Comparison of ENCODE assay signal across 9 cellular contexts in the genomic region with DNA sequence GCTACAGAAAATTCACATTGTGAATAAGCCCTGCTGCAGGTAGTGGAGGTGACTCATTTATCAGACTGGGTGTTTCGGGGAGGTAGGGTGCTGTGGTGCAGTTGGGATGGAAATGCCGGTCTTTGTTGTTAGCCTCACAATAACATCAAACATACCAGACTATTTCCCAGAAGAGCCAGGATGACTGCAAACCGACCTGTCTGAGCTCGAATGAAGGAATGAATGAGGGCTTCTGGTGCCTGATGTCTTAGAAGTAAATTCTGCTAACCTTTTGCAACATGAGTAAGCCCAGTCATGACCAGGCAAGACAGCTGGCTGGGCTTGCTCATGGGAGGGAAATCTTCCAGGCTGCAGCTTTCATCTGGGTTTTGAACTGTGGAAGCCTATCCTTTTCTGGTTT. TPM values are rescaled to one million over a fixed set of nuclear protein-coding genes. Genes with fewer than 3 reads are reported as not detected.
DNase-seq lines count a peak whose midpoint lies in the region; ATAC-seq and TF ChIP-seq lines count a peak whose summit lies in the region.
"Had no signal": no experiment of that assay in that cellular context is flagged by ENCODE, and none has a peak within 500 bp of the region (broad histone marks: within the 10 kb centered on the region; RNA-seq: fewer than 3 reads in every experiment).

No MANE protein-coding gene starts in this region.

- H3K36me3 ChIP-seq in esophagus (ENCODE audit: control insufficient read depth in 2 of 2, insufficient read depth in 2 of 2, low read length in 1 of 2) (peaks cover 0 to 5% of the 10 kb centered on the region in 2 donors), prostate gland (no peaks in the 10 kb centered on the region), body of pancreas (replicated peaks in 1 of 2; ENCODE audit: insufficient read depth in 1 of 2, low read depth in 2 of 2) (no peaks in the 10 kb centered on the region)

- intact Hi-C loops in prostate gland (cut with DNase I) (no loop called here), body of pancreas (cut with DNase I) (no loop called here)

- H3K9me3 ChIP-seq in esophagus (ENCODE audit: control insufficient read depth in 2 of 2, insufficient read depth in 1 of 2, low read depth in 1 of 2, low read length in 1 of 2) (no peaks in the 10 kb centered on the region), prostate gland (no peaks in the 10 kb centered on the region), body of pancreas (no peaks in the 10 kb centered on the region)

- WGBS in esophagus, 2 donors: 34 to 63% methylated on average over 4 of the region's 4 CpGs
- WGBS in prostate gland: 35% methylated on average over 4 of the region's 4 CpGs
- WGBS in body of pancreas, 2 donors: 79 to 84% methylated on average over 4 of the region's 4 CpGs

- DNase-seq in ELF-1 (ENCODE audit: low read depth, low spot score): peak; percentile 87
- DNase-seq in NCI-H226: peak; percentile 40
- DNase-seq in prostate gland (ENCODE audit: low spot score): peak; percentile 61
- DNase-seq in body of pancreas: no peak
- DNase-seq: H7, NCI-H1105 had no signal

- peak; percentile 10 for TF ChIP-seq POLR2A in prostate gland (IDR thresholded peaks at IDR 0.05)
- TF ChIP-seq POLR2A in body of pancreas (IDR thresholded peaks at IDR 0.05): no peak

- H3K4me1 ChIP-seq in esophagus (ENCODE audit: control insufficient read depth in 2 of 2, insufficient read depth in 2 of 2, low read length in 1 of 2) (peaks cover 0 to 12% of the 10 kb centered on the region in 2 donors), prostate gland (replicated peaks) (peaks cover 5% of the 10 kb centered on the region), body of pancreas (peaks cover 25% of the 10 kb centered on the region)

- TF ChIP-seq CTCF in prostate gland (IDR thresholded peaks at IDR 0.05): no peak
- no peak for TF ChIP-seq CTCF in body of pancreas (IDR thresholded peaks at IDR 0.05)

- ATAC-seq in GM19452 (IDR thresholded peaks at IDR 0.05; ENCODE audit: unreplicated experiment): no peak
- no peak for ATAC-seq in HG02852 (IDR thresholded peaks at IDR 0.05; ENCODE audit: unreplicated experiment)
- no peak for ATAC-seq in body of pancreas

- H3K27me3 ChIP-seq in esophagus (ENCODE audit: control insufficient read depth in 1 of 2, insufficient read depth in 2 of 2, low read length in 2 of 2) (no peaks in the 10 kb centered on the region), prostate gland (replicated peaks; ENCODE audit: insufficient read depth) (no peaks in the 10 kb centered on the region), body of pancreas (no peaks in the 10 kb centered on the region)

- H3K27ac ChIP-seq in esophagus (ENCODE audit: low read depth in 2 of 2, low read length in 1 of 2) (peak overlapping the region; percentile 94 to 95), prostate gland (peak overlapping the region in 1 of 2 donors; percentile 98), body of pancreas (no peak overlapping the region)

- H3K4me3 ChIP-seq in esophagus (ENCODE audit: low read depth in 1 of 2, low read length in 2 of 2): no peak overlapping the region
- H3K4me3 ChIP-seq in prostate gland: no peak overlapping the region
- no peak overlapping the region for H3K4me3 ChIP-seq in body of pancreas

RNA-seq across cellular contexts. Expression of gene VDAC2, which starts 2.4 kb away (rescaled TPM):
- 100 to 1,000 TPM; 268 to 282 TPM for polyA plus RNA-seq in esophagus
- total RNA-seq in prostate gland (100 to 1,000 TPM; 112 to 121 TPM), body of pancreas (10 to 100 TPM; 52.7 to 71.3 TPM)

RNA-seq across cellular contexts. Expression of gene COMTD1, which starts 27.6 kb away (rescaled TPM):
- polyA plus RNA-seq in esophagus: 100 to 1,000 TPM; 153 to 185 TPM
- 10 to 100 TPM; 26.8 to 49.3 TPM for total RNA-seq in prostate gland
- total RNA-seq in body of pancreas: 100 to 1,000 TPM; 156 to 301 TPM

Comparison
In these comparisons a context has a peak if more than half of its experiments do, and no peak if none do; other contexts are left out.
1. DNase-seq: peak in ELF-1 (single experiment), NCI-H226 (single experiment) and prostate gland (single experiment); none in body of pancreas (0 of 4).
2. H3K27ac ChIP-seq: peak in esophagus (2 of 2); none in body of pancreas (0 of 4).